1 cellular context compared by ENCODE assay signal in the genomic region with DNA sequence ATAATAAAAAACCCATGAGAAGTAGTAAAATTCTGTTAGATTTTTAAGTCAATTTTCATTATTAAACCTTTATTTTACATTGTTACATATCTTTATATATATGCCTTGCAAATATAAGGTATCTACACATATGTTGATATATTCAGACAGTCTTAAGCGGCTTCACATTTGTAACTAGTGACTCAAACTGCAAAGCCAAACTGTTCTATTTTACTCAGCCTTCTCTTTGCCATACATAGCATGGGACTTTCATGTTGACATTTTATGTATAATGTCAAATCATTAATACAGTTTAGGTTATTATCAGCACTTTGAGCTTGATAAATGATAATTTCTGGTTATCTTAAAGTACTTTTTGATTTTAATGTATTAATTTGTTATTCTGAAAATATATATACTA.
TF ChIP-seq lines count a peak whose summit lies in the region.

No MANE protein-coding gene starts in this region.

TF ChIP-seq in GM12878, 131 proteins besides CTCF, POLR2A, EP300 and RAD21:
- TF ChIP-seq JUNB (IDR thresholded peaks at IDR 0.05) (peak; percentile 83), RCOR1 (conservative IDR thresholded peaks at IDR 0.05; ENCODE audit: low read depth, low read length) (no peak)
- TF ChIP-seq, protein P1, sequence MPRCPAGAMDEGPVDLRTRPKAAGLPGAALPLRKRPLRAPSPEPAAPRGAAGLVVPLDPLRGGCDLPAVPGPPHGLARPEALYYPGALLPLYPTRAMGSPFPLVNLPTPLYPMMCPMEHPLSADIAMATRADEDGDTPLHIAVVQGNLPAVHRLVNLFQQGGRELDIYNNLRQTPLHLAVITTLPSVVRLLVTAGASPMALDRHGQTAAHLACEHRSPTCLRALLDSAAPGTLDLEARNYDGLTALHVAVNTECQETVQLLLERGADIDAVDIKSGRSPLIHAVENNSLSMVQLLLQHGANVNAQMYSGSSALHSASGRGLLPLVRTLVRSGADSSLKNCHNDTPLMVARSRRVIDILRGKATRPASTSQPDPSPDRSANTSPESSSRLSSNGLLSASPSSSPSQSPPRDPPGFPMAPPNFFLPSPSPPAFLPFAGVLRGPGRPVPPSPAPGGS (IDR thresholded peaks at IDR 0.05; ENCODE audit: borderline replicate concordance, insufficient read depth, low read depth, low read length, poor library complexity, severe bottlenecking) = no peak
